11 cellular contexts compared by ENCODE assay signal in the genomic region with DNA sequence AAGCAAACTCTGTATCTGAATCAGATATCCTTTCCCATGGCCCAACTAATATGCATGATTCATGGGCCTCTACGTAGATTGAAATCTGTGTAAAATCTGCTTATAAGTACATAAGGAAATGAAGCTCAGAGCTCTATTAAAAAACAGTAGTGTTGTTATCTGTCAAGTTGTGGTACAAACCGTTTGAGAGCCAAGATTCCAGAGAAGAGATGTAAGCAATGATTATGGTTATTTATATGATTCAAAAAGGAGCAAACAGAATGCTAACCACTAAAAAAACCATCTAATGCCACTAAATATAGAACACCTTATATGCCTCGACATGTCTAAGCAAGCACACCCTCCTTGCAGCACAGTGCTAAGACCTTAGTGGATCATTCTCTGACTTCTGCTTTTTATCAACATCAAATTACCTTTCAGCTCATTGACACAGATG. TPM values are rescaled to one million over a fixed set of nuclear protein-coding genes. Genes with fewer than 3 reads are reported as not detected.
DNase-seq lines count a peak whose midpoint lies in the region; ATAC-seq and TF ChIP-seq lines count a peak whose summit lies in the region.
"Had no signal": no experiment of that assay in that cellular context is flagged by ENCODE, and none has a peak within 500 bp of the region (broad histone marks: within the 10 kb centered on the region; RNA-seq: fewer than 3 reads in every experiment).

No MANE protein-coding gene starts in this region.

- H3K9me3 Mint-ChIP-seq in activated CD8-positive, alpha-beta memory T cell treated with anti-CD3 and anti-CD28 coated beads, Interleukin-2, amount 10 ng/mL, durations not matched to agents 7 days and 5 days (ENCODE audit: low read depth): no peaks in the 10 kb centered on the region

- H3K4me1 Mint-ChIP-seq in activated CD8-positive, alpha-beta memory T cell treated with anti-CD3 and anti-CD28 coated beads, Interleukin-2, amount 10 ng/mL, durations not matched to agents 7 days and 5 days: peaks cover 38% of the 10 kb centered on the region

- DNase-seq in activated CD8-positive, alpha-beta memory T cell treated with anti-CD3 and anti-CD28 coated beads, Interleukin-2, amount 10 ng/mL, durations not matched to agents 7 days and 5 days: no peak
- DNase-seq in activated CD8-positive, alpha-beta memory T cell treated with anti-CD3 and anti-CD28 coated beads, Interleukin-2, amount 50 U/mL, for 4 hours: no peak
- DNase-seq in LNCaP clone FGC (ENCODE audit: low read depth): peak; percentile 93
- peak; percentile 30 to 84 for DNase-seq in T47D (ENCODE audit: low read depth in 1 of 2, low spot score in 1 of 2)
- DNase-seq in retinal pigment epithelial cell (ENCODE audit: low read depth): peak; percentile 79
- no peak for DNase-seq in effector CD4-positive, alpha-beta T cell
- no peak for DNase-seq in stimulated activated naive CD4-positive, alpha-beta T cell treated with Interleukin-2 at 50 U/mL for 16 hours (lab: John Stamatoyannopoulos, UW)
- DNase-seq: NCI-H1694 treated with DMSO at 0.1 percent for 48 hours, ovary, SHP77 had no signal

- H3K4me3 ChIP-seq in LNCaP clone FGC (ENCODE audit: low read depth, low read length) (no peak overlapping the region), retinal pigment epithelial cell (ENCODE audit: low read length) (no peak overlapping the region)
- H3K4me3 ChIP-seq: ovary had no signal

- TF ChIP-seq CTCF in LNCaP clone FGC (IDR thresholded peaks at IDR 0.05; ENCODE audit: control insufficient read depth, extremely low read depth, insufficient read depth): no peak
- TF ChIP-seq CTCF in retinal pigment epithelial cell (conservative IDR thresholded peaks at IDR 0.05; ENCODE audit: low read depth, low read length): no peak

- peaks cover 53% of the 10 kb centered on the region for H3K36me3 Mint-ChIP-seq in activated CD8-positive, alpha-beta memory T cell treated with anti-CD3 and anti-CD28 coated beads, Interleukin-2, amount 10 ng/mL, durations not matched to agents 7 days and 5 days

- H3K27ac Mint-ChIP-seq in activated CD8-positive, alpha-beta memory T cell treated with anti-CD3 and anti-CD28 coated beads, Interleukin-2, amount 10 ng/mL, durations not matched to agents 7 days and 5 days: peak overlapping the region; percentile 52

- no peak overlapping the region for H3K4me3 Mint-ChIP-seq in activated CD8-positive, alpha-beta memory T cell treated with anti-CD3 and anti-CD28 coated beads, Interleukin-2, amount 10 ng/mL, durations not matched to agents 7 days and 5 days

- peak; percentile 65 for ATAC-seq in activated CD8-positive, alpha-beta memory T cell treated with anti-CD3 and anti-CD28 coated beads, Interleukin-2, amount 10 ng/mL, durations not matched to agents 7 days and 5 days
- no peak for ATAC-seq in HG03135 (IDR thresholded peaks at IDR 0.05; ENCODE audit: unreplicated experiment)

- in situ Hi-C loops in T47D (cut with HindIII; ENCODE audit: low pct_unique_long_range_greater_than_20kb, low sequenced_read_pairs): no loop called here

- H3K27me3 Mint-ChIP-seq in activated CD8-positive, alpha-beta memory T cell treated with anti-CD3 and anti-CD28 coated beads, Interleukin-2, amount 10 ng/mL, durations not matched to agents 7 days and 5 days: no peaks in the 10 kb centered on the region

- CTCF ChIA-PET in activated CD8-positive, alpha-beta memory T cell treated with anti-CD3 and anti-CD28 coated beads, Interleukin-2, amount 10 ng/mL, durations not matched to agents 7 days and 5 days (lab: Charles Lee): interaction anchor here (0.7 to 1.7 kb wide), 3 partner anchors 10 to 20 kb away, joined by 3 to 8 read pairs (median 3); no protein-coding TSS in a partner anchor

RNA-seq across cellular contexts. Expression of a gene that starts 26.6 kb away (rescaled TPM):
- total RNA-seq in activated CD8-positive, alpha-beta memory T cell treated with anti-CD3 and anti-CD28 coated beads, Interleukin-2, amount 10 ng/mL, durations not matched to agents 7 days and 5 days: 10 to 100 TPM; 17.2 to 22.3 TPM

RNA-seq across cellular contexts. Expression of a gene that starts 35.2 kb away (rescaled TPM):
- total RNA-seq in activated CD8-positive, alpha-beta memory T cell treated with anti-CD3 and anti-CD28 coated beads, Interleukin-2, amount 10 ng/mL, durations not matched to agents 7 days and 5 days: 1 to 10 TPM; 1.5 to 1.9 TPM

RNA-seq across cellular contexts. Expression of a gene that starts 44.7 kb away (rescaled TPM):
- 10 to 100 TPM; 21.3 to 31.7 TPM for total RNA-seq in activated CD8-positive, alpha-beta memory T cell treated with anti-CD3 and anti-CD28 coated beads, Interleukin-2, amount 10 ng/mL, durations not matched to agents 7 days and 5 days

Comparison
In these comparisons a context has a peak if more than half of its experiments do, and no peak if none do; other contexts are left out.
1. DNase-seq: peak in LNCaP clone FGC (single experiment), T47D (2 of 2) and retinal pigment epithelial cell (single experiment); none in activated CD8-positive, alpha-beta memory T cell treated with anti-CD3 and anti-CD28 coated beads, Interleukin-2, amount 10 ng/mL, durations not matched to agents 7 days and 5 days (single experiment), activated CD8-positive, alpha-beta memory T cell treated with anti-CD3 and anti-CD28 coated beads, Interleukin-2, amount 50 U/mL, for 4 hours (single experiment), effector CD4-positive, alpha-beta T cell (single experiment) and stimulated activated naive CD4-positive, alpha-beta T cell treated with Interleukin-2 at 50 U/mL for 16 hours (single experiment).